In genomic region chr9:112283854-112284253, GRCh38 we compare ENCODE assay signal across 1 cellular context.
TF ChIP-seq lines count a peak whose summit lies in the region.

No MANE protein-coding gene starts in this region.

TF ChIP-seq in GM12878, 131 proteins besides CTCF, POLR2A, EP300 and RAD21 (continued from another document):
- TF ChIP-seq ZNF592 (IDR thresholded peaks at IDR 0.05) (no peak), PML (IDR thresholded peaks at IDR 0.05; ENCODE audit: low read length) (no peak), TCF7 (IDR thresholded peaks at IDR 0.05; ENCODE audit: borderline replicate concordance) (no peak)
